In the genomic region with DNA sequence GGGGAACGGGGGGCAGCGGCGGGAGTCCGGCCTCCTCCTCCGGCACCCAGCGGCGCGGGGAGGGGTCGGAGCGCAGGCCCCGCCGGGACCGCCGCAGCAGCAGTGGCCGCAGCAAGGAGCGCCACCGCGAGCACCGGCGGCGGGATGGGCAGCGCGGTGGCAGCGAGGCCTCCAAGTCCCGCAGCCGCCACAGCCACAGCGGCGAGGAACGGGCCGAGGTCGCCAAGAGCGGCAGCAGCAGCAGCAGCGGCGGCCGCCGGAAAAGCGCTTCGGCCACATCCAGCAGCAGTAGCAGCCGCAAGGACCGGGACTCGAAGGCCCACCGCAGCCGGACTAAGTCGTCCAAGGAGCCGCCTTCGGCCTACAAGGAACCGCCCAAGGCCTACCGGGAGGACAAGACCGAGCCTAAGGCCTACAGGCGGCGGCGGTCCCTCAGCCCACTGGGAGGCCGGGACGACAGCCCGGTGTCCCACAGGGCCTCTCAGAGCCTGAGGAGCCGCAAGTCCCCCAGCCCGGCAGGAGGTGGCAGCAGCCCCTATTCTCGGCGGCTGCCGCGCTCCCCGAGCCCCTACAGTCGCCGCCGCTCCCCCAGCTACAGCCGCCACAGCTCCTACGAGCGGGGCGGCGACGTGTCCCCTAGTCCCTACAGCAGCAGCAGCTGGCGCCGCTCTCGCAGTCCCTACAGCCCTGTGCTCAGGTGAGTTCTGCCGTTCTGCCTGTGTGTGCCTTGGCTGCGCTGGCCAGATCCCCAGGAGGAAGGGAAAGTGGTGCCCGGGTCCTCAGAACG, we compare ENCODE assay signal across 8 cellular contexts. TPM values are rescaled to one million over a fixed set of nuclear protein-coding genes. Genes with fewer than 3 reads are reported as not detected.
DNase-seq lines count a peak whose midpoint lies in the region; ATAC-seq and TF ChIP-seq lines count a peak whose summit lies in the region.

No MANE protein-coding gene starts in this region.

- peaks cover 43% of the 10 kb centered on the region for H3K4me1 ChIP-seq in BLaER1
- peaks cover 2 to 31% (median 11%) of the 10 kb centered on the region in 4 donors for H3K4me1 ChIP-seq in Peyer's patch
- H3K4me1 ChIP-seq in stomach, result peaks cover 32 to 54% (median 44%) of the 10 kb centered on the region in 4 donors

- no peak overlapping the region for H2AFZ ChIP-seq in neural cell (ENCODE audit: low read depth, low read length)

- H3K27ac Mint-ChIP-seq in activated T-helper 2 cell treated with anti-CD3 and anti-CD28 coated beads, Interferon-gamma antibody, Interleukin-2, Interleukin-4, amounts not matched to agents 10 μg/mL and 5 μg/mL and 100 μg/mL, durations not matched to agents 14 hours and 24 hours and 36 hours, result peak overlapping the region; percentile 54

- H3K27ac ChIP-seq in BLaER1 (peak overlapping the region; percentile 99), Peyer's patch (peak overlapping the region; percentile 92 to 100 (median 98)), neural cell (ENCODE audit: low read length) (peak overlapping the region; percentile 93), stomach (peak overlapping the region; percentile 95 to 100 (median 99))

- intact Hi-C loops in activated T-helper 2 cell treated with anti-CD3 and anti-CD28 coated beads, Interferon-gamma antibody, Interleukin-2, Interleukin-4, amounts not matched to agents 10 μg/mL and 5 μg/mL and 100 μg/mL, durations not matched to agents 14 hours and 24 hours and 36 hours (cut with micrococcal nuclease), result loop anchor here (1.0 to 10.0 kb wide), 5 partner anchors 55 to 384 kb away; partner anchors contain the start of gene YAE1
- intact Hi-C loops in stomach (cut with DNase I; ENCODE audit: low total_unique reads), result loop anchor here (5.0 kb wide), 1 partner anchor 101 kb away; no protein-coding TSS in a partner anchor

- TF ChIP-seq POLR2A in Peyer's patch (IDR thresholded peaks at IDR 0.05), result no peak
- TF ChIP-seq POLR2A in stomach (IDR thresholded peaks at IDR 0.05), result no peak

- peaks cover 48% of the 10 kb centered on the region for H3K79me2 ChIP-seq in neural cell (replicated peaks; ENCODE audit: insufficient read depth, low read length)

- TF ChIP-seq RAD21 in neural cell (conservative IDR thresholded peaks at IDR 0.05), result peak; percentile 49

- peaks cover 2% of the 10 kb centered on the region; the same call in 1 of the 2 replicates for H3K36me3 ChIP-seq in BLaER1
- no peaks in the 10 kb centered on the region for H3K36me3 ChIP-seq in Peyer's patch
- H3K36me3 ChIP-seq in neural cell (ENCODE audit: insufficient read depth, low read length), result no peaks in the 10 kb centered on the region
- no peaks in the 10 kb centered on the region for H3K36me3 ChIP-seq in stomach

- no peaks in the 10 kb centered on the region for H3K9me3 Mint-ChIP-seq in activated T-helper 2 cell treated with anti-CD3 and anti-CD28 coated beads, Interferon-gamma antibody, Interleukin-2, Interleukin-4, amounts not matched to agents 10 μg/mL and 5 μg/mL and 100 μg/mL, durations not matched to agents 14 hours and 24 hours and 36 hours

- TF ChIP-seq EP300 in neural cell (conservative IDR thresholded peaks at IDR 0.05; ENCODE audit: poor library complexity, severe bottlenecking), result no peak
- no peak for TF ChIP-seq EP300 in stomach (IDR thresholded peaks at IDR 0.05)

- TF ChIP-seq CTCF in Peyer's patch (IDR thresholded peaks at IDR 0.05), result peak in 4 of 6 experiments; percentile 24 to 46 (median 42)
- TF ChIP-seq CTCF in fibroblast of the aortic adventitia (IDR thresholded peaks at IDR 0.05; ENCODE audit: insufficient read depth, low read length), result peak; percentile 41
- peak; percentile 59 for TF ChIP-seq CTCF in neural cell (IDR thresholded peaks at IDR 0.05; ENCODE audit: poor library complexity, severe bottlenecking)
- peak in 5 of 7 experiments; percentile 25 to 37 (median 33) for TF ChIP-seq CTCF in stomach (IDR thresholded peaks at IDR 0.05)

- H3K27me3 Mint-ChIP-seq in activated T-helper 2 cell treated with anti-CD3 and anti-CD28 coated beads, Interferon-gamma antibody, Interleukin-2, Interleukin-4, amounts not matched to agents 10 μg/mL and 5 μg/mL and 100 μg/mL, durations not matched to agents 14 hours and 24 hours and 36 hours (ENCODE audit: low read depth), result no peaks in the 10 kb centered on the region

- no peaks in the 10 kb centered on the region for H3K27me3 ChIP-seq in BLaER1
- no peaks in the 10 kb centered on the region for H3K27me3 ChIP-seq in Peyer's patch
- H3K27me3 ChIP-seq in neural cell (ENCODE audit: insufficient read depth, low read depth, low read length), result no peaks in the 10 kb centered on the region
- H3K27me3 ChIP-seq in stomach, result no peaks in the 10 kb centered on the region

- WGBS in stomach, 5 donors, result 0 to 2% (median 1%) methylated on average over 9 to 78 of the region's 78 CpGs

- H4K20me1 ChIP-seq in BLaER1 (peaks cover 61% of the 10 kb centered on the region), neural cell (ENCODE audit: insufficient read depth) (peaks cover 14% of the 10 kb centered on the region)

- peak overlapping the region; percentile 96 for H3K4me3 Mint-ChIP-seq in activated T-helper 2 cell treated with anti-CD3 and anti-CD28 coated beads, Interferon-gamma antibody, Interleukin-2, Interleukin-4, amounts not matched to agents 10 μg/mL and 5 μg/mL and 100 μg/mL, durations not matched to agents 14 hours and 24 hours and 36 hours (ENCODE audit: low read depth)

- peak overlapping the region; percentile 91 for H3K4me2 ChIP-seq in BLaER1
- H3K4me2 ChIP-seq in neural cell (ENCODE audit: low read length), result peak overlapping the region; percentile 79

- H3K4me3 ChIP-seq in BLaER1, result peak overlapping the region; percentile 99
- peak overlapping the region; percentile 60 to 96 (median 84) for H3K4me3 ChIP-seq in Peyer's patch
- H3K4me3 ChIP-seq in fibroblast of the aortic adventitia (ENCODE audit: low read depth, low read length), result peak overlapping the region; percentile 97
- peak overlapping the region; percentile 85 for H3K4me3 ChIP-seq in neural cell (ENCODE audit: low read length)
- H3K4me3 ChIP-seq in stomach, result peak overlapping the region; percentile 78 to 98 (median 92)

- peak; percentile 62 to 85 (median 74) for DNase-seq in Peyer's patch
- peak; percentile 60 for DNase-seq in activated T-helper 2 cell treated with anti-CD3 and anti-CD28 coated beads, Interferon-gamma antibody, Interleukin-2, Interleukin-4, amounts not matched to agents 10 μg/mL and 5 μg/mL and 100 μg/mL, durations not matched to agents 14 hours and 24 hours and 36 hours (ENCODE audit: low spot score)
- peak; percentile 41 for DNase-seq in fibroblast of the aortic adventitia (ENCODE audit: low read depth)
- peak; percentile 64 for DNase-seq in stomach

- H3K36me3 Mint-ChIP-seq in activated T-helper 2 cell treated with anti-CD3 and anti-CD28 coated beads, Interferon-gamma antibody, Interleukin-2, Interleukin-4, amounts not matched to agents 10 μg/mL and 5 μg/mL and 100 μg/mL, durations not matched to agents 14 hours and 24 hours and 36 hours (ENCODE audit: low read depth), result peaks cover 37% of the 10 kb centered on the region

- H3F3A ChIP-seq in neural cell (ENCODE audit: insufficient read depth, low read length, poor library complexity, severe bottlenecking), result peaks cover 11% of the 10 kb centered on the region

- H3K9me3 ChIP-seq in BLaER1, result no peaks in the 10 kb centered on the region
- no peaks in the 10 kb centered on the region for H3K9me3 ChIP-seq in Peyer's patch
- H3K9me3 ChIP-seq in neural cell (ENCODE audit: low read length), result no peaks in the 10 kb centered on the region
- no peaks in the 10 kb centered on the region for H3K9me3 ChIP-seq in stomach

- H3K9me2 ChIP-seq in neural cell (ENCODE audit: insufficient read depth, low read length), result no peaks in the 10 kb centered on the region

- peak overlapping the region; percentile 98 for H3K9ac ChIP-seq in BLaER1
- peak overlapping the region; percentile 87 for H3K9ac ChIP-seq in neural cell (ENCODE audit: low read length)

- ATAC-seq in GM19043 (IDR thresholded peaks at IDR 0.05; ENCODE audit: low read depth, unreplicated experiment) (peak; percentile 27), HG03439 (IDR thresholded peaks at IDR 0.05; ENCODE audit: unreplicated experiment) (peak; percentile 16)

- peaks cover 36% of the 10 kb centered on the region for H3K4me1 Mint-ChIP-seq in activated T-helper 2 cell treated with anti-CD3 and anti-CD28 coated beads, Interferon-gamma antibody, Interleukin-2, Interleukin-4, amounts not matched to agents 10 μg/mL and 5 μg/mL and 100 μg/mL, durations not matched to agents 14 hours and 24 hours and 36 hours (ENCODE audit: low read depth)

TF ChIP-seq in neural cell, 6 proteins besides CTCF, POLR2A, EP300 and RAD21 (continues in another document):
- no peak for TF ChIP-seq POLR2AphosphoS5 (IDR thresholded peaks at IDR 0.05)
- TF ChIP-seq TAF1 (IDR thresholded peaks at IDR 0.05; ENCODE audit: low read depth), result no peak
- TF ChIP-seq EZH2 (IDR thresholded peaks at IDR 0.05; ENCODE audit: borderline replicate concordance, insufficient read depth, low read length, poor library complexity, severe bottlenecking), result no peak
- TF ChIP-seq MXI1 (conservative IDR thresholded peaks at IDR 0.05; ENCODE audit: poor library complexity, severe bottlenecking), result peak; percentile 17
- TF ChIP-seq SMC3 (conservative IDR thresholded peaks at IDR 0.05; ENCODE audit: poor library complexity), result peak; percentile 54

RNA-seq across cellular contexts. Expression of gene CDK13, which starts 1.3 kb away (rescaled TPM):
- total RNA-seq in Peyer's patch (100 to 1,000 TPM in 3 of 4 donors, 10 to 100 TPM in 1; 76.7 to 164 (median 109) TPM), fibroblast of the aortic adventitia (ENCODE audit: low replicate concordance) (67.3 and 77.8 TPM in 2 replicates), stomach (100 to 1,000 TPM in 2 of 5 donors, 10 to 100 TPM in 3; 43.7 to 140 (median 98.2) TPM)
- total RNA-seq in activated T-helper 2 cell treated with anti-CD3 and anti-CD28 coated beads, Interferon-gamma antibody, Interleukin-2, Interleukin-4, amounts not matched to agents 10 μg/mL and 5 μg/mL and 100 μg/mL, durations not matched to agents 14 hours and 24 hours and 36 hours, result 45.5 and 47.4 TPM in 2 replicates
- polyA plus RNA-seq in neural cell (27.0 and 29.6 TPM in 2 replicates), stomach (10 to 100 TPM in 1 of 3 donors, 1 to 10 TPM in 2; 7.0 to 15.1 (median 8.0) TPM)
- 144 and 156 TPM in 2 replicates for polyA minus RNA-seq in neural cell

Comparison
In these comparisons a context has a peak if more than half of its experiments do, and no peak if none do; other contexts are left out.
1. Peak in every context shown above with its lines: DNase-seq, ATAC-seq, H3K4me3 ChIP-seq and H3K27ac ChIP-seq.